ENCODE assay signal across 23 cellular contexts in genomic region chr11:62777389-62777788, GRCh38. TPM values are rescaled to one million over a fixed set of nuclear protein-coding genes. Genes with fewer than 3 reads are reported as not detected.
DNase-seq lines count a peak whose midpoint lies in the region; ATAC-seq, FAIRE-seq and TF ChIP-seq lines count a peak whose summit lies in the region.
"Had no signal": no experiment of that assay in that cellular context is flagged by ENCODE, and none has a peak within 500 bp of the region (broad histone marks: within the 10 kb centered on the region; RNA-seq: fewer than 3 reads in every experiment).

No MANE protein-coding gene starts in this region.

- H3K27me3 ChIP-seq in pancreas: no peaks in the 10 kb centered on the region
- H3K27me3 ChIP-seq: right lobe of liver, testis had no signal

- H3K36me3 Mint-ChIP-seq in activated naive CD4-positive, alpha-beta T cell treated with anti-CD3 and anti-CD28 coated beads for 36 hours (ENCODE audit: low read depth): peaks cover 13% of the 10 kb centered on the region
- peaks cover 83% of the 10 kb centered on the region for H3K36me3 Mint-ChIP-seq in dendritic cell treated with granulocyte-macrophage colony-stimulating factor and Interleukin-4, amounts not matched to agents 40 ng/mL and 50 ng/mL, for 4 days (ENCODE audit: low read depth)
- peaks cover 21% of the 10 kb centered on the region for H3K36me3 Mint-ChIP-seq in stimulated activated naive CD8-positive, alpha-beta T cell treated with anti-CD3 and anti-CD28 coated beads, Interleukin-15, Interleukin-2, amounts not matched to agents 100 ng/mL and 50 ng/mL, for 24 hours (ENCODE audit: low read depth)
- H3K36me3 Mint-ChIP-seq: activated naive CD8-positive, alpha-beta T cell had no signal

- POLR2A ChIA-PET in RWPE1 (lab: Yijun Ruan, JAX; ENCODE audit: low non-redundant PET): no interaction called here

- no peak for ATAC-seq in pancreas
- ATAC-seq in GM18861 (IDR thresholded peaks at IDR 0.05; ENCODE audit: unreplicated experiment): no peak
- ATAC-seq: K562 had no signal

- no peaks in the 10 kb centered on the region for H3K9me3 ChIP-seq in pancreas
- H3K9me3 ChIP-seq: right lobe of liver, testis had no signal

- H3K36me3 ChIP-seq in pancreas: peaks cover 0 to 15% (median 12%) of the 10 kb centered on the region in 3 donors

- DNase-seq in activated naive CD4-positive, alpha-beta T cell treated with anti-CD3 and anti-CD28 coated beads for 36 hours: no peak
- no peak for DNase-seq in activated naive CD4-positive, alpha-beta T cell treated with anti-CD3 and anti-CD28 coated beads, Interleukin-2, amount 50 U/mL, for 16 hours
- DNase-seq in RWPE1 (ENCODE audit: low spot score) (no peak), SIG-M5 treated with dmso at 0.1 percent for 504 hours (lab: John Stamatoyannopoulos, UW; ENCODE audit: unreplicated experiment) (no peak), pancreas (no peak)
- DNase-seq: activated CD4-positive, CD25-positive, alpha-beta regulatory T cell; effector memory CD4-positive, alpha-beta T cell; H7; kidney glomerular epithelial cell; NCI-H1694 treated with DMSO at 0.1 percent for 48 hours; NCI-H226; NCI-H774; right lobe of liver; SHP77 treated with DMSO at 0.1 percent for 48 hours; stimulated activated CD8-positive, alpha-beta memory T cell treated with anti-CD3 and anti-CD28 coated beads, Interleukin-4, amount 100 ng/mL, for 48 hours; testis had no signal

- peaks cover 12% of the 10 kb centered on the region for H3K4me1 Mint-ChIP-seq in activated naive CD4-positive, alpha-beta T cell treated with anti-CD3 and anti-CD28 coated beads for 36 hours (ENCODE audit: low read depth)
- H3K4me1 Mint-ChIP-seq in dendritic cell treated with granulocyte-macrophage colony-stimulating factor and Interleukin-4, amounts not matched to agents 40 ng/mL and 50 ng/mL, for 4 days (ENCODE audit: low read depth): peaks cover 37% of the 10 kb centered on the region
- H3K4me1 Mint-ChIP-seq in stimulated activated naive CD8-positive, alpha-beta T cell treated with anti-CD3 and anti-CD28 coated beads, Interleukin-15, Interleukin-2, amounts not matched to agents 100 ng/mL and 50 ng/mL, for 24 hours (ENCODE audit: low read depth): peaks cover 21% of the 10 kb centered on the region

- H3K27ac Mint-ChIP-seq in activated naive CD4-positive, alpha-beta T cell treated with anti-CD3 and anti-CD28 coated beads for 36 hours: peak overlapping the region; percentile 69
- peak overlapping the region; percentile 70 for H3K27ac Mint-ChIP-seq in dendritic cell treated with granulocyte-macrophage colony-stimulating factor and Interleukin-4, amounts not matched to agents 40 ng/mL and 50 ng/mL, for 4 days
- H3K27ac Mint-ChIP-seq in stimulated activated naive CD8-positive, alpha-beta T cell treated with anti-CD3 and anti-CD28 coated beads, Interleukin-15, Interleukin-2, amounts not matched to agents 100 ng/mL and 50 ng/mL, for 24 hours: peak overlapping the region; percentile 75
- H3K27ac Mint-ChIP-seq: activated naive CD8-positive, alpha-beta T cell; memory B cell had no signal

- TF ChIP-seq CTCF in RWPE1 (conservative IDR thresholded peaks at IDR 0.05; ENCODE audit: low read depth) (no peak), pancreas (IDR thresholded peaks at IDR 0.05) (no peak)

- H3K4me1 ChIP-seq in pancreas: no peaks in the 10 kb centered on the region
- H3K4me1 ChIP-seq: parathyroid adenoma, testis had no signal

- no peaks in the 10 kb centered on the region for H3K27me3 Mint-ChIP-seq in activated naive CD4-positive, alpha-beta T cell treated with anti-CD3 and anti-CD28 coated beads for 36 hours (ENCODE audit: low read depth)
- no peaks in the 10 kb centered on the region for H3K27me3 Mint-ChIP-seq in dendritic cell treated with granulocyte-macrophage colony-stimulating factor and Interleukin-4, amounts not matched to agents 40 ng/mL and 50 ng/mL, for 4 days
- H3K27me3 Mint-ChIP-seq in stimulated activated naive CD8-positive, alpha-beta T cell treated with anti-CD3 and anti-CD28 coated beads, Interleukin-15, Interleukin-2, amounts not matched to agents 100 ng/mL and 50 ng/mL, for 24 hours: no peaks in the 10 kb centered on the region
- H3K27me3 Mint-ChIP-seq: activated naive CD8-positive, alpha-beta T cell; memory B cell had no signal

- no peak overlapping the region for H3K4me3 Mint-ChIP-seq in activated naive CD4-positive, alpha-beta T cell treated with anti-CD3 and anti-CD28 coated beads for 36 hours
- H3K4me3 Mint-ChIP-seq in dendritic cell treated with granulocyte-macrophage colony-stimulating factor and Interleukin-4, amounts not matched to agents 40 ng/mL and 50 ng/mL, for 4 days: no peak overlapping the region
- no peak overlapping the region for H3K4me3 Mint-ChIP-seq in stimulated activated naive CD8-positive, alpha-beta T cell treated with anti-CD3 and anti-CD28 coated beads, Interleukin-15, Interleukin-2, amounts not matched to agents 100 ng/mL and 50 ng/mL, for 24 hours
- H3K4me3 Mint-ChIP-seq: activated naive CD8-positive, alpha-beta T cell; memory B cell had no signal

- CTCF ChIA-PET in activated naive CD4-positive, alpha-beta T cell treated with anti-CD3 and anti-CD28 coated beads for 36 hours (lab: Charles Lee): interaction anchor here (7.1 kb wide), 1 partner anchor 9 kb away, joined by 53 read pairs; the partner anchor contains the start of gene TMEM179B
- CTCF ChIA-PET in RWPE1 (lab: Yijun Ruan, JAX): interaction anchor here (5.2 kb wide), 1 partner anchor 9 kb away, joined by 41 read pairs; no protein-coding TSS in a partner anchor

- H3K27ac ChIP-seq in RWPE1: peak overlapping the region; percentile 47
- H3K27ac ChIP-seq in pancreas: no peak overlapping the region
- H3K27ac ChIP-seq: parathyroid adenoma, right lobe of liver, testis had no signal

- H3K4me3 ChIP-seq in pancreas: no peak overlapping the region
- H3K4me3 ChIP-seq: K562, right lobe of liver, testis had no signal

- H3K9me3 Mint-ChIP-seq in activated naive CD4-positive, alpha-beta T cell treated with anti-CD3 and anti-CD28 coated beads for 36 hours: no peaks in the 10 kb centered on the region
- H3K9me3 Mint-ChIP-seq in dendritic cell treated with granulocyte-macrophage colony-stimulating factor and Interleukin-4, amounts not matched to agents 40 ng/mL and 50 ng/mL, for 4 days: no peaks in the 10 kb centered on the region
- H3K9me3 Mint-ChIP-seq in stimulated activated naive CD8-positive, alpha-beta T cell treated with anti-CD3 and anti-CD28 coated beads, Interleukin-15, Interleukin-2, amounts not matched to agents 100 ng/mL and 50 ng/mL, for 24 hours: no peaks in the 10 kb centered on the region
- H3K9me3 Mint-ChIP-seq: memory B cell had no signal

- 90 to 97% methylated on average over 2 of the region's 2 CpGs for WGBS in pancreas, 2 donors

- no peak for FAIRE-seq in pancreas (lab: Jason Lieb, UNC)
- FAIRE-seq: K562 had no signal

- intact Hi-C loops in activated naive CD4-positive, alpha-beta T cell treated with anti-CD3 and anti-CD28 coated beads for 36 hours (cut with micrococcal nuclease): no loop called here
- intact Hi-C loops in dendritic cell treated with granulocyte-macrophage colony-stimulating factor and Interleukin-4, amounts not matched to agents 40 ng/mL and 50 ng/mL, for 4 days (cut with micrococcal nuclease): no loop called here
- intact Hi-C loops in pancreas (cut with DNase I): no loop called here

RNA-seq across cellular contexts. Expression of gene TAF6L, which starts 6.2 kb away (rescaled TPM):
- total RNA-seq in activated naive CD4-positive, alpha-beta T cell treated with anti-CD3 and anti-CD28 coated beads for 36 hours: 10 to 100 TPM in 1 of 2 experiments, 1 to 10 TPM in 1; 8.9 to 10.5 TPM
- total RNA-seq in pancreas: 10 to 100 TPM in 4 of 6 donors, 1 to 10 TPM in 2; 9.3 to 18.6 (median 11.7) TPM
- polyA plus RNA-seq in pancreas: 10 to 100 TPM; 37.2 to 53.5 TPM

RNA-seq across cellular contexts. Expression of gene TMEM179B, which starts 9.8 kb away (rescaled TPM):
- 10 to 100 TPM; 13.9 to 15.2 TPM for total RNA-seq in activated naive CD4-positive, alpha-beta T cell treated with anti-CD3 and anti-CD28 coated beads for 36 hours
- 10 to 100 TPM; 14.8 to 26.2 (median 19.1) TPM for total RNA-seq in pancreas
- polyA plus RNA-seq in pancreas: 10 to 100 TPM; 27.1 to 59.6 TPM

RNA-seq across cellular contexts. Expression of gene TMEM223, which starts 14.4 kb away (rescaled TPM):
- 1 to 10 TPM; 7.0 to 7.7 TPM for total RNA-seq in activated naive CD4-positive, alpha-beta T cell treated with anti-CD3 and anti-CD28 coated beads for 36 hours
- total RNA-seq in pancreas: 1 to 10 TPM; 5.0 to 9.1 (median 6.9) TPM
- 10 to 100 TPM; 16.3 to 16.6 TPM for polyA plus RNA-seq in pancreas

RNA-seq across cellular contexts. Expression of gene POLR2G, which starts 16.0 kb away (rescaled TPM):
- total RNA-seq in activated naive CD4-positive, alpha-beta T cell treated with anti-CD3 and anti-CD28 coated beads for 36 hours: 100 to 1,000 TPM; 131 to 135 TPM
- 10 to 100 TPM; 15.1 to 32.0 (median 22.6) TPM for total RNA-seq in pancreas
- polyA plus RNA-seq in pancreas: 10 to 100 TPM; 36.4 to 67.1 TPM

RNA-seq across cellular contexts. Expression of gene ZBTB3, which starts 23.4 kb away (rescaled TPM):
- total RNA-seq in activated naive CD4-positive, alpha-beta T cell treated with anti-CD3 and anti-CD28 coated beads for 36 hours: 10 to 100 TPM; 12.1 to 13.5 TPM
- total RNA-seq in pancreas: 1 to 10 TPM; 3.7 to 9.8 (median 5.4) TPM
- 1 to 10 TPM; 2.0 to 2.4 TPM for polyA plus RNA-seq in pancreas
